Comparison of ENCODE assay signal across 10 cellular contexts in the genomic region with DNA sequence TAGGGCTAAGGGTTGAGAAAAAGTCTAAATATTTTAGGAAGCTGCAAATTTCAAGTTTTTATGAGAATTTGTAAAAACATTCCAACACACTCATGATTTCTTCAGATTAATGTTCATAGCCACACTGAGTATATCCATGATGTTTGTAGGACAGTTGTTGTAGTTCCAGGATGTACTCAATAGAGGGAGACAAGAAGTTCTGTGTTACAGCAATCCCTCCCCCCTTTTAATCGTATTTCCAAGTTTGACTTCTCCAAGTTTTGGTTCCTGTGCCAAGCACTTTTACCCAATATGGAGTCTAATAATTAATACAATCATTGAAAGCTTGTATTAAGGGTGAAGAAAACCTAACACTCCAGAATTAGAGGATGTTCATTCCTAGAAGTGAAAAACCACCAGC.
A peak's percentile ranks its signal among the peaks of the same experiment; 100 is the strongest.
DNase-seq lines count a peak whose midpoint lies in the region; ATAC-seq and TF ChIP-seq lines count a peak whose summit lies in the region.
"Had no signal": no experiment of that assay in that cellular context is flagged by ENCODE, and none has a peak within 500 bp of the region (broad histone marks: within the 10 kb centered on the region; RNA-seq: fewer than 3 reads in every experiment).

No MANE protein-coding gene starts in this region.

- ATAC-seq in HG02981 (IDR thresholded peaks at IDR 0.05; ENCODE audit: unreplicated experiment): no peak

- H3K36me3 ChIP-seq in breast epithelium (no peaks in the 10 kb centered on the region), colonic mucosa (no peaks in the 10 kb centered on the region), smooth muscle cell (ENCODE audit: low read depth) (no peaks in the 10 kb centered on the region)

- H3K4me1 ChIP-seq in breast epithelium: no peaks in the 10 kb centered on the region
- no peaks in the 10 kb centered on the region for H3K4me1 ChIP-seq in colonic mucosa
- H3K4me1 ChIP-seq in smooth muscle cell (ENCODE audit: low read depth): peaks cover 5% of the 10 kb centered on the region

- POLR2A ChIA-PET in MCF 10A (lab: Yijun Ruan, JAX): interaction anchor here (0.7 kb wide), 1 partner anchor 948 kb away, joined by 3 read pairs; no protein-coding TSS in a partner anchor

- TF ChIP-seq CTCF in MCF 10A (IDR thresholded peaks at IDR 0.05; ENCODE audit: unreplicated experiment) (no peak), breast epithelium (IDR thresholded peaks at IDR 0.05) (no peak), colonic mucosa (IDR thresholded peaks at IDR 0.05) (peak; percentile 12), smooth muscle cell (IDR thresholded peaks at IDR 0.05; ENCODE audit: borderline replicate concordance, insufficient read depth, poor library complexity, severe bottlenecking) (peak; percentile 32)

- no peak for TF ChIP-seq POLR2A in breast epithelium (IDR thresholded peaks at IDR 0.05)

- no peak overlapping the region for H3K27ac ChIP-seq in breast epithelium
- H3K27ac ChIP-seq in colonic mucosa: no peak overlapping the region
- H3K27ac ChIP-seq in smooth muscle cell (ENCODE audit: low read depth): no peak overlapping the region
- H3K27ac ChIP-seq: PC-9 had no signal

- intact Hi-C loops in MCF 10A (cut with micrococcal nuclease) (no loop called here), breast epithelium (cut with DNase I; ENCODE audit: low total_unique reads) (no loop called here), colonic mucosa (cut with DNase I) (no loop called here)

- no peak overlapping the region for H3K27ac Mint-ChIP-seq in MCF 10A (ENCODE audit: low read depth, unreplicated experiment)

- H3K27me3 Mint-ChIP-seq in MCF 10A (ENCODE audit: insufficient read depth, unreplicated experiment): no peaks in the 10 kb centered on the region

- 59% methylated on average over 1 of the region's 1 CpG for WGBS in smooth muscle cell (ENCODE audit: low lambda C conversion rate)

- H3K9me3 ChIP-seq in breast epithelium (no peaks in the 10 kb centered on the region), colonic mucosa (no peaks in the 10 kb centered on the region), smooth muscle cell (replicated peaks; ENCODE audit: low read depth) (no peaks in the 10 kb centered on the region)

- H3K79me2 ChIP-seq in smooth muscle cell (ENCODE audit: low read depth): no peaks in the 10 kb centered on the region

- H3K36me3 Mint-ChIP-seq in MCF 10A (ENCODE audit: insufficient read depth, unreplicated experiment): peaks cover 34% of the 10 kb centered on the region

- H3K4me3 Mint-ChIP-seq in MCF 10A (ENCODE audit: unreplicated experiment): no peak overlapping the region

- DNase-seq in MCF 10A (ENCODE audit: unreplicated experiment) (peak; percentile 27), breast epithelium (ENCODE audit: low spot score in 2 of 2) (no peak), NCI-H2227 treated with DMSO at 0.1 percent for 48 hours (lab: John Stamatoyannopoulos, UW) (peak; percentile 30), colonic mucosa (no peak), smooth muscle cell (lab: John Stamatoyannopoulos, UW; ENCODE audit: unreplicated experiment) (no peak), HK-2 (ENCODE audit: unreplicated experiment) (no peak), NCI-H1930 (lab: John Stamatoyannopoulos, UW) (no peak)
- DNase-seq: PC-9; stimulated activated CD4-positive, alpha-beta T cell treated with anti-CD3 and anti-CD28 coated beads, Interleukin-15, amount 100 ng/mL, for 24 hours had no signal

- BruUV-seq in MCF 10A (replicated peaks; lab: Mats Ljungman, UMichigan): no TSS peak

- CTCF ChIA-PET in MCF 10A (lab: Yijun Ruan, JAX): interaction anchor here (0.6 to 1.0 kb wide), 2 partner anchors 31 to 33 kb away, joined by 3 read pairs; no protein-coding TSS in a partner anchor

- H3K27me3 ChIP-seq in breast epithelium (no peaks in the 10 kb centered on the region), colonic mucosa (no peaks in the 10 kb centered on the region), smooth muscle cell (ENCODE audit: low read depth) (no peaks in the 10 kb centered on the region)

- no peaks in the 10 kb centered on the region for H3K9me3 Mint-ChIP-seq in MCF 10A (ENCODE audit: unreplicated experiment)

- H3K4me3 ChIP-seq in breast epithelium: no peak overlapping the region
- no peak overlapping the region for H3K4me3 ChIP-seq in colonic mucosa
- no peak overlapping the region for H3K4me3 ChIP-seq in smooth muscle cell
- H3K4me3 ChIP-seq: PC-9 had no signal

- H3K9ac ChIP-seq in colonic mucosa (ENCODE audit: low read depth in 2 of 2, low read length in 2 of 2): no peak overlapping the region
- no peak overlapping the region for H3K9ac ChIP-seq in smooth muscle cell (ENCODE audit: low read depth)

- no peaks in the 10 kb centered on the region for H3F3A ChIP-seq in smooth muscle cell (ENCODE audit: low read depth)

- H3K4me2 ChIP-seq in smooth muscle cell: no peak overlapping the region
- H3K4me2 ChIP-seq: PC-9 had no signal

- H3K4me1 Mint-ChIP-seq in MCF 10A (ENCODE audit: insufficient read depth, unreplicated experiment): no peaks in the 10 kb centered on the region

- peaks cover 14% of the 10 kb centered on the region for H4K20me1 ChIP-seq in smooth muscle cell (ENCODE audit: low read depth)

- H2AFZ ChIP-seq in smooth muscle cell (ENCODE audit: low read depth): no peak overlapping the region
- H2AFZ ChIP-seq: PC-9 had no signal

Comparison
In these comparisons a context has a peak if more than half of its experiments do, and no peak if none do; other contexts are left out.
1. DNase-seq: peak in MCF 10A (single experiment) and NCI-H2227 treated with DMSO at 0.1 percent for 48 hours (single experiment); none in breast epithelium (0 of 2), colonic mucosa (single experiment), smooth muscle cell (single experiment), HK-2 (single experiment) and NCI-H1930 (0 of 2).
2. CTCF ChIP-seq: peak in colonic mucosa (single experiment) and smooth muscle cell (single experiment); none in MCF 10A (single experiment) and breast epithelium (0 of 3).